In genomic region chr1:112893288-112894009, GRCh38 we compare ENCODE assay signal across 1 cellular context.
TF ChIP-seq lines count a peak whose summit lies in the region.

No MANE protein-coding gene starts in this region.

TF ChIP-seq in K562, 482 proteins besides CTCF, POLR2A, EP300 and RAD21 (continued from another document and continues in another):
- TF ChIP-seq, protein P1, sequence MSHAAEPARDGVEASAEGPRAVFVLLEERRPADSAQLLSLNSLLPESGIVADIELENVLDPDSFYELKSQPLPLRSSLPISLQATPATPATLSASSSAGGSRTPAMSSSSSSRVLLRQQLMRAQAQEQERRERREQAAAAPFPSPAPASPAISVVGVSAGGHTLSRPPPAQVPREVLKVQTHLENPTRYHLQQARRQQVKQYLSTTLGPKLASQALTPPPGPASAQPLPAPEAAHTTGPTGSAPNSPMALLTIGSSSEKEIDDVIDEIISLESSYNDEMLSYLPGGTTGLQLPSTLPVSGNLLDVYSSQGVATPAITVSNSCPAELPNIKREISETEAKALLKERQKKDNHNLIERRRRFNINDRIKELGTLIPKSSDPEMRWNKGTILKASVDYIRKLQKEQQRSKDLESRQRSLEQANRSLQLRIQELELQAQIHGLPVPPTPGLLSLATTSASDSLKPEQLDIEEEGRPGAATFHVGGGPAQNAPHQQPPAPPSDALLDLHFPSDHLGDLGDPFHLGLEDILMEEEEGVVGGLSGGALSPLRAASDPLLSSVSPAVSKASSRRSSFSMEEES (CRISPR knock-in tag; IDR thresholded peaks at IDR 0.05) = no peak
- no peak for TF ChIP-seq ZNF609 (CRISPR knock-in tag; IDR thresholded peaks at IDR 0.05; ENCODE audit: borderline replicate concordance)
- 0 out of 2 replicates have a peak, but pooled peaks have one; percentile 36 for TF ChIP-seq LEF1 (IDR thresholded peaks at IDR 0.05)
- TF ChIP-seq ADNP (tag; IDR thresholded peaks at IDR 0.05) = peak; percentile 96
- TF ChIP-seq NCOR1 (IDR thresholded peaks at IDR 0.05) = peak; percentile 78
- TF ChIP-seq ARID1B (IDR thresholded peaks at IDR 0.05) = peak; percentile 92
- peak; percentile 94 for TF ChIP-seq CBFA2T3 (IDR thresholded peaks at IDR 0.05)
- no peak for TF ChIP-seq CAMTA2 (CRISPR knock-in tag; conservative IDR thresholded peaks at IDR 0.05)
- TF ChIP-seq, protein P2, sequence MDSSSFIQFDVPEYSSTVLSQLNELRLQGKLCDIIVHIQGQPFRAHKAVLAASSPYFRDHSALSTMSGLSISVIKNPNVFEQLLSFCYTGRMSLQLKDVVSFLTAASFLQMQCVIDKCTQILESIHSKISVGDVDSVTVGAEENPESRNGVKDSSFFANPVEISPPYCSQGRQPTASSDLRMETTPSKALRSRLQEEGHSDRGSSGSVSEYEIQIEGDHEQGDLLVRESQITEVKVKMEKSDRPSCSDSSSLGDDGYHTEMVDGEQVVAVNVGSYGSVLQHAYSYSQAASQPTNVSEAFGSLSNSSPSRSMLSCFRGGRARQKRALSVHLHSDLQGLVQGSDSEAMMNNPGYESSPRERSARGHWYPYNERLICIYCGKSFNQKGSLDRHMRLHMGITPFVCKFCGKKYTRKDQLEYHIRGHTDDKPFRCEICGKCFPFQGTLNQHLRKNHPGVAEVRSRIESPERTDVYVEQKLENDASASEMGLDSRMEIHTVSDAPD (CRISPR knock-in tag; IDR thresholded peaks at IDR 0.05) = no peak
- TF ChIP-seq EZH2 (IDR thresholded peaks at IDR 0.05; ENCODE audit: borderline replicate concordance, low read depth, low read length) = no peak
- peak; percentile 61; the same call in 1 of the 2 replicates for TF ChIP-seq CC2D1A (IDR thresholded peaks at IDR 0.05)
- no peak for TF ChIP-seq ZNF280B (CRISPR knock-in tag; IDR thresholded peaks at IDR 0.05)
- TF ChIP-seq ZNF445 (CRISPR knock-in tag; IDR thresholded peaks at IDR 0.05; ENCODE audit: low read depth) = peak; percentile 76; the same call in 1 of the 2 replicates
- no peak for TF ChIP-seq ZNF766 (CRISPR knock-in tag; conservative IDR thresholded peaks at IDR 0.05)
- TF ChIP-seq MAZ (CRISPR knock-in tag; conservative IDR thresholded peaks at IDR 0.05 in 1 of 2, IDR thresholded peaks at IDR 0.05 in 1 of 2) = peak in 1 of 2 experiments; percentile 28; a peak in 1 of 4 replicates
- TF ChIP-seq TCF3 (CRISPR knock-in tag; IDR thresholded peaks at IDR 0.05) = peak; percentile 77
- TF ChIP-seq HDAC1 (IDR thresholded peaks at IDR 0.05) = peak in 1 of 2 experiments; percentile 53; a peak in 1 of 4 replicates
- TF ChIP-seq SP1 (CRISPR knock-in tag; IDR thresholded peaks at IDR 0.05) = peak; percentile 50; the same call in 1 of the 2 replicates
- 0 out of 2 replicates have a peak, but pooled peaks have one; percentile 29 for TF ChIP-seq SMAD4 (CRISPR knock-in tag; conservative IDR thresholded peaks at IDR 0.05)
- TF ChIP-seq ETV1 (tag; conservative IDR thresholded peaks at IDR 0.05; ENCODE audit: low read depth) = no peak
- TF ChIP-seq KDM1A (IDR thresholded peaks at IDR 0.05) = peak; percentile 52 to 66
- peak in 1 of 2 experiments; percentile 54; a peak in 2 of 3 replicates for TF ChIP-seq CBX3 (IDR thresholded peaks at IDR 0.05; ENCODE audit: borderline replicate concordance in 1 of 2, low read length in 2 of 2)
- no peak for TF ChIP-seq MYNN (IDR thresholded peaks at IDR 0.05)
- no peak for TF ChIP-seq MYNN (CRISPR knock-in tag; IDR thresholded peaks at IDR 0.05)
- TF ChIP-seq MECOM (CRISPR knock-in tag; IDR thresholded peaks at IDR 0.05) = 0 out of 2 replicates have a peak, but pooled peaks have one; percentile 27
- no peak for TF ChIP-seq ELK1 (CRISPR knock-in tag; IDR thresholded peaks at IDR 0.05)
- TF ChIP-seq, protein P3, sequence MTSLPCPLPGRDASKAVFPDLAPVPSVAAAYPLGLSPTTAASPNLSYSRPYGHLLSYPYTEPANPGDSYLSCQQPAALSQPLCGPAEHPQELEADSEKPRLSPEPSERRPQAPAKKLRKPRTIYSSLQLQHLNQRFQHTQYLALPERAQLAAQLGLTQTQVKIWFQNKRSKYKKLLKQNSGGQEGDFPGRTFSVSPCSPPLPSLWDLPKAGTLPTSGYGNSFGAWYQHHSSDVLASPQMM (CRISPR knock-in tag; IDR thresholded peaks at IDR 0.05) = no peak
- peak; percentile 86 for TF ChIP-seq TAL1 (IDR thresholded peaks at IDR 0.05)
- TF ChIP-seq RHOXF2B (CRISPR knock-in tag; conservative IDR thresholded peaks at IDR 0.05) = no peak
- TF ChIP-seq ZNF354B (CRISPR knock-in tag; IDR thresholded peaks at IDR 0.05) = no peak
- 0 out of 2 replicates have a peak, but pooled peaks have one; percentile 68 for TF ChIP-seq MBD1 (CRISPR knock-in tag; IDR thresholded peaks at IDR 0.05)
- no peak for TF ChIP-seq NR4A1 (CRISPR knock-in tag; IDR thresholded peaks at IDR 0.05)
- no peak for TF ChIP-seq NR4A1 (tag; IDR thresholded peaks at IDR 0.05)
- TF ChIP-seq SNIP1 (IDR thresholded peaks at IDR 0.05; ENCODE audit: low read depth) = no peak
- peak; percentile 67 for TF ChIP-seq RNF2 (IDR thresholded peaks at IDR 0.05)
- 0 out of 2 replicates have a peak, but pooled peaks have one; percentile 29 for TF ChIP-seq TRIM28 (IDR thresholded peaks at IDR 0.05)
- 0 out of 2 replicates have a peak, but pooled peaks have one; percentile 18 for TF ChIP-seq MYBL2 (IDR thresholded peaks at IDR 0.05; ENCODE audit: low read depth)
- TF ChIP-seq MYBL2 (CRISPR knock-in tag; IDR thresholded peaks at IDR 0.05; ENCODE audit: borderline replicate concordance) = no peak
- TF ChIP-seq ARID4B (CRISPR knock-in tag; IDR thresholded peaks at IDR 0.05) = no peak
- peak; percentile 66; the same call in 1 of the 2 replicates for TF ChIP-seq CBX5 (IDR thresholded peaks at IDR 0.05; ENCODE audit: borderline replicate concordance, low read depth)
- TF ChIP-seq SMARCA4 (IDR thresholded peaks at IDR 0.05) = peak; percentile 80
- peak; percentile 77 for TF ChIP-seq MTA2 (IDR thresholded peaks at IDR 0.05; ENCODE audit: low read depth)
- peak in 1 of 2 experiments; percentile 86; a peak in 2 of 4 replicates for TF ChIP-seq RCOR1 (IDR thresholded peaks at IDR 0.05; ENCODE audit: borderline replicate concordance in 1 of 2, low read depth in 2 of 2, low read length in 2 of 2)
- TF ChIP-seq ZNF165 (CRISPR knock-in tag; IDR thresholded peaks at IDR 0.05; ENCODE audit: borderline replicate concordance) = no peak
- peak; percentile 54 for TF ChIP-seq FOSL1 (tag; conservative IDR thresholded peaks at IDR 0.05)
- no peak for TF ChIP-seq SETDB1 (IDR thresholded peaks at IDR 0.05; ENCODE audit: low read length)
- TF ChIP-seq, protein P4, sequence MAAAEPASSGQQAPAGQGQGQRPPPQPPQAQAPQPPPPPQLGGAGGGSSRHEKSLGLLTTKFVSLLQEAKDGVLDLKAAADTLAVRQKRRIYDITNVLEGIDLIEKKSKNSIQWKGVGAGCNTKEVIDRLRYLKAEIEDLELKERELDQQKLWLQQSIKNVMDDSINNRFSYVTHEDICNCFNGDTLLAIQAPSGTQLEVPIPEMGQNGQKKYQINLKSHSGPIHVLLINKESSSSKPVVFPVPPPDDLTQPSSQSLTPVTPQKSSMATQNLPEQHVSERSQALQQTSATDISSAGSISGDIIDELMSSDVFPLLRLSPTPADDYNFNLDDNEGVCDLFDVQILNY (CRISPR knock-in tag; IDR thresholded peaks at IDR 0.05) = no peak
- no peak for TF ChIP-seq ZNF551 (CRISPR knock-in tag; IDR thresholded peaks at IDR 0.05)
- TF ChIP-seq DPF2 (IDR thresholded peaks at IDR 0.05) = peak; percentile 82; the same call in 1 of the 2 replicates
- TF ChIP-seq ZNF41 (CRISPR knock-in tag; conservative IDR thresholded peaks at IDR 0.05) = no peak
- TF ChIP-seq MAFF (IDR thresholded peaks at IDR 0.05; ENCODE audit: low read length) = no peak
